ENCODE assay signal across 8 cellular contexts in the genomic region with DNA sequence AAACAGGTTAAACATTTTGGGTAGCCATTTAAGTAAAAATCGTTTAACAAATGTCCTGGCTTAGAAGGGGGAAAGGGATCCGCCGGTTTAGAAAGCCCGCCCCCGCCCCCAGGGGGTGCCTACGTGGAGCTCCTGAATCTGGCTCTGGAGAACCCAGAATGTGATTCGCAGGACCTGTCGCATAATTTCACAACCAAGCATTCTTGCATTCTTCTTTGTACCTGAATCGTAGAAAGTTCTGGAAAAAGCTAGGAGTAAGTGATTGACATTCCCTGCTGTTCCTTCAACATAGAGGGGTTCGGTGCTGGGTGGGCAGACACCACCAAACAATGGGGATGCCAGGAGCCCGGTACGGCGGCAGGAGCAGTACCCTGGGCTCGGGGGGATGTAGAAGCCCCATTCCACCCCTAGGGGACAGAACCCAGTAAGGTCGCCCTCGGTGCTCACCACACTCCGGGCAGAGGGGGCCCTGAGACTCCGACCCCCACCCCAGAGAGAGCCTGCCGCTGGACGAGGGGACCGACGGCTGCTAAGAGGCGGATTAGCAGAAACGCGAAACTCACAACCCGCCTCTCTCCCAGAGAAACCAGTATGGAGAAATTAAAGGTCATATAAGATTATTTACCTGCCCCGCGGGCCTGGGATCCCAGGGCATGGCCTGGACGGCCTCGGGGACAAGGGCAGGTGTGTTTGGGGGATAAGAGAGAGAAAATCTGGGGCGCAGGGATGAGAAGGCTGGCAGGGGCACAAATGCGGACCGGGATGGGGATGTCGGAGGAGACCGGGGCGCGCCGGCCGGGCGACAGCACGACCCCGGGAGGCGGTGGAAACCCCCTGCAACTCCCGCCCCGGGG. TPM values are rescaled to one million over a fixed set of nuclear protein-coding genes. Genes with fewer than 3 reads are reported as not detected.
DNase-seq lines count a peak whose midpoint lies in the region; ATAC-seq, FAIRE-seq and TF ChIP-seq lines count a peak whose summit lies in the region.

No MANE protein-coding gene starts in this region.

- H3K4me3 ChIP-seq in fibroblast of mammary gland (ENCODE audit: control insufficient read depth, low read depth, low read length) (peak overlapping the region; percentile 69), neural progenitor cell (peak overlapping the region; percentile 71)

- peaks cover 44% of the 10 kb centered on the region for H4K20me1 ChIP-seq in neural progenitor cell (ENCODE audit: low read depth)

- H3K9ac ChIP-seq in neural progenitor cell, result peak overlapping the region; percentile 63

- peaks cover 8% of the 10 kb centered on the region for H3K4me1 Mint-ChIP-seq in activated CD4-positive, alpha-beta T cell treated with anti-CD3 and anti-CD28 coated beads, Interleukin-2, amount 10 ng/mL, durations not matched to agents 24 days and 14 days
- peaks cover 36% of the 10 kb centered on the region for H3K4me1 Mint-ChIP-seq in neural progenitor cell

- H3K79me2 ChIP-seq in neural progenitor cell (ENCODE audit: low read depth), result peaks cover 49% of the 10 kb centered on the region

- peak overlapping the region; percentile 88 for H3K27ac ChIP-seq in neural progenitor cell

- peaks cover 56% of the 10 kb centered on the region for H3K27me3 Mint-ChIP-seq in activated CD4-positive, alpha-beta T cell treated with anti-CD3 and anti-CD28 coated beads, Interleukin-2, amount 10 ng/mL, durations not matched to agents 24 days and 14 days
- H3K27me3 Mint-ChIP-seq in neural progenitor cell (ENCODE audit: insufficient read depth, low read depth), result peaks cover 9% of the 10 kb centered on the region

- no peaks in the 10 kb centered on the region for H3K9me3 ChIP-seq in neural progenitor cell (ENCODE audit: low read depth)

- no peak overlapping the region for H2AFZ ChIP-seq in neural progenitor cell (replicated peaks)

- H3K9me3 Mint-ChIP-seq in activated CD4-positive, alpha-beta T cell treated with anti-CD3 and anti-CD28 coated beads, Interleukin-2, amount 10 ng/mL, durations not matched to agents 24 days and 14 days, result no peaks in the 10 kb centered on the region
- peaks cover 3% of the 10 kb centered on the region for H3K9me3 Mint-ChIP-seq in neural progenitor cell

- ATAC-seq in GM21529 (IDR thresholded peaks at IDR 0.05; ENCODE audit: unreplicated experiment), result peak; percentile 34

- H3K27ac Mint-ChIP-seq in activated CD4-positive, alpha-beta T cell treated with anti-CD3 and anti-CD28 coated beads, Interleukin-2, amount 10 ng/mL, durations not matched to agents 24 days and 14 days, result peak overlapping the region; percentile 52
- H3K27ac Mint-ChIP-seq in neural progenitor cell, result peak overlapping the region; percentile 95

- TF ChIP-seq CTCF in fibroblast of mammary gland (conservative IDR thresholded peaks at IDR 0.05; ENCODE audit: control insufficient read depth, insufficient read depth, low read depth, low read length), result no peak
- peak; percentile 46 for TF ChIP-seq CTCF in neural progenitor cell (IDR thresholded peaks at IDR 0.05)

- intact Hi-C loops in activated CD4-positive, alpha-beta T cell treated with anti-CD3 and anti-CD28 coated beads, Interleukin-2, amount 10 ng/mL, durations not matched to agents 24 days and 14 days (cut with micrococcal nuclease), result loop anchor here (2.0 to 5.0 kb wide), 3 partner anchors 113 to 256 kb away; a partner anchor contains a TSS

- H3K27me3 ChIP-seq in neural progenitor cell, result no peaks in the 10 kb centered on the region

- no peak for FAIRE-seq in HTR-8/SVneo (lab: Jason Lieb, UNC)

- peaks cover 16% of the 10 kb centered on the region for H3F3A ChIP-seq in neural progenitor cell (ENCODE audit: low read depth)

- DNase-seq in NCI-H345 (lab: John Stamatoyannopoulos, UW), result peak; percentile 66
- DNase-seq in NCI-H345 treated with DMSO at 0.1 percent for 48 hours (lab: John Stamatoyannopoulos, UW; ENCODE audit: unreplicated experiment), result no peak
- DNase-seq in HTR-8/SVneo (ENCODE audit: insufficient read length, low spot score), result peak; percentile 28
- DNase-seq in activated CD4-positive, alpha-beta T cell treated with anti-CD3 and anti-CD28 coated beads, Interleukin-2, amount 10 ng/mL, durations not matched to agents 24 days and 14 days, result peak; percentile 62
- no peak for DNase-seq in fibroblast of mammary gland (ENCODE audit: low read depth)
- DNase-seq in neural progenitor cell (ENCODE audit: low spot score), result peak; percentile 82
- DNase-seq in Ammon's horn (ENCODE audit: low spot score), result no peak

- H3K36me3 ChIP-seq in neural progenitor cell, result no peaks in the 10 kb centered on the region

- peaks cover 39% of the 10 kb centered on the region for H3K4me1 ChIP-seq in neural progenitor cell

- peak overlapping the region; percentile 97 for H3K4me2 ChIP-seq in neural progenitor cell

- H3K36me3 Mint-ChIP-seq in activated CD4-positive, alpha-beta T cell treated with anti-CD3 and anti-CD28 coated beads, Interleukin-2, amount 10 ng/mL, durations not matched to agents 24 days and 14 days (ENCODE audit: low read depth), result no peaks in the 10 kb centered on the region
- peaks cover 22% of the 10 kb centered on the region for H3K36me3 Mint-ChIP-seq in neural progenitor cell

- peak overlapping the region; percentile 93 for H3K4me3 Mint-ChIP-seq in activated CD4-positive, alpha-beta T cell treated with anti-CD3 and anti-CD28 coated beads, Interleukin-2, amount 10 ng/mL, durations not matched to agents 24 days and 14 days
- H3K4me3 Mint-ChIP-seq in neural progenitor cell, result peak overlapping the region; percentile 98

RNA-seq across cellular contexts. Expression of a gene that starts 0.5 kb away (rescaled TPM):
- 0.44 and 0.80 TPM in 2 replicates for total RNA-seq in activated CD4-positive, alpha-beta T cell treated with anti-CD3 and anti-CD28 coated beads, Interleukin-2, amount 10 ng/mL, durations not matched to agents 24 days and 14 days
- total RNA-seq in neural progenitor cell (ENCODE audit: low replicate concordance), result 353 and 405 TPM in 2 replicates

Comparison
In these comparisons a context has a peak if more than half of its experiments do, and no peak if none do; other contexts are left out.
1. DNase-seq: peak in NCI-H345 (single experiment), HTR-8/SVneo (single experiment), activated CD4-positive, alpha-beta T cell treated with anti-CD3 and anti-CD28 coated beads, Interleukin-2, amount 10 ng/mL, durations not matched to agents 24 days and 14 days (single experiment) and neural progenitor cell (single experiment); none in NCI-H345 treated with DMSO at 0.1 percent for 48 hours (single experiment), fibroblast of mammary gland (single experiment) and Ammon's horn (single experiment).
2. RNA of a gene that starts 0.5 kb away (total RNA-seq): 353 to 405 TPM in neural progenitor cell; 0.44 to 0.80 TPM in activated CD4-positive, alpha-beta T cell treated with anti-CD3 and anti-CD28 coated beads, Interleukin-2, amount 10 ng/mL, durations not matched to agents 24 days and 14 days; every median in the first group is over 100 times any median in the second.